In genomic region chr2:53941749-53942148, GRCh38 we compare ENCODE assay signal across 16 cellular contexts. TPM values are rescaled to one million over a fixed set of nuclear protein-coding genes. Genes with fewer than 3 reads are reported as not detected.
DNase-seq lines count a peak whose midpoint lies in the region; ATAC-seq and TF ChIP-seq lines count a peak whose summit lies in the region.
"Had no signal": no experiment of that assay in that cellular context is flagged by ENCODE, and none has a peak within 500 bp of the region (broad histone marks: within the 10 kb centered on the region; RNA-seq: fewer than 3 reads in every experiment).

No MANE protein-coding gene starts in this region.

- no peaks in the 10 kb centered on the region for H3K9me3 Mint-ChIP-seq in activated naive CD4-positive, alpha-beta T cell treated with anti-CD3 and anti-CD28 coated beads, Interleukin-2, amount 50 U/mL, for 72 hours
- H3K9me3 Mint-ChIP-seq: activated T-cell treated with anti-CD3 and anti-CD28 coated beads, Interleukin-2, amount 50 U/mL, for 4 hours; central memory CD8-positive, alpha-beta T cell had no signal

- no peak overlapping the region for H3K27ac Mint-ChIP-seq in activated naive CD4-positive, alpha-beta T cell treated with anti-CD3 and anti-CD28 coated beads, Interleukin-2, amount 50 U/mL, for 72 hours

- TF ChIP-seq CTCF in A673 (conservative IDR thresholded peaks at IDR 0.05; ENCODE audit: low read depth, low read length) = no peak

- BruUV-seq in A673 (replicated peaks; lab: Mats Ljungman, UMichigan) = no TSS peak

- H3K27ac ChIP-seq in A673 (ENCODE audit: low read depth, low read length, poor library complexity, severe bottlenecking) = peak overlapping the region; percentile 0
- H3K27ac ChIP-seq: thoracic aorta had no signal

- peak; percentile 73 for DNase-seq in A673 (ENCODE audit: low spot score)
- no peak for DNase-seq in cerebellar nuclear complex (lab: John Stamatoyannopoulos, UW)
- no peak for DNase-seq in activated naive CD4-positive, alpha-beta T cell treated with anti-CD3 and anti-CD28 coated beads, Interleukin-2, amount 50 U/mL, for 72 hours (ENCODE audit: low spot score in 2 of 2)
- DNase-seq: 8988T; activated CD4-positive, alpha-beta T cell treated with anti-CD3 and anti-CD28 coated beads for 1 hour; activated T-cell treated with anti-CD3 and anti-CD28 coated beads, Interleukin-2, amount 50 U/mL, for 4 hours; COR-L47; NCI-H2227 treated with DMSO at 0.1 percent for 48 hours; stimulated activated CD4-positive, alpha-beta T cell treated with anti-CD3 and anti-CD28 coated beads, Interleukin-15, amount 100 ng/mL, for 24 hours had no signal

- H3K36me3 ChIP-seq in A673 (ENCODE audit: insufficient read depth, low read length, poor library complexity, severe bottlenecking) = peaks cover 19% of the 10 kb centered on the region

- H3K4me1 ChIP-seq in A673 (ENCODE audit: insufficient read depth, low read length, poor library complexity, severe bottlenecking) = peaks cover 28% of the 10 kb centered on the region

- ATAC-seq in GM19043 (IDR thresholded peaks at IDR 0.05; ENCODE audit: low read depth, unreplicated experiment) (peak; percentile 68), HG02588 (IDR thresholded peaks at IDR 0.05; ENCODE audit: unreplicated experiment) (peak; percentile 52), HG03432 (IDR thresholded peaks at IDR 0.05; ENCODE audit: unreplicated experiment) (peak; percentile 77), HG03439 (IDR thresholded peaks at IDR 0.05; ENCODE audit: unreplicated experiment) (no peak), GM18517 (IDR thresholded peaks at IDR 0.05; ENCODE audit: unreplicated experiment) (no peak)
- ATAC-seq in activated naive CD4-positive, alpha-beta T cell treated with anti-CD3 and anti-CD28 coated beads, Interleukin-2, amount 50 U/mL, for 72 hours = no peak
- ATAC-seq: activated T-cell treated with anti-CD3 and anti-CD28 coated beads, Interleukin-2, amount 50 U/mL, for 4 hours had no signal

- intact Hi-C loops in A673 (cut with micrococcal nuclease; ENCODE audit: unreplicated experiment) = no loop called here

- no peaks in the 10 kb centered on the region for H3K27me3 ChIP-seq in A673 (replicated peaks; ENCODE audit: insufficient read depth, low read depth, low read length, poor library complexity)

- POLR2A ChIA-PET in A673 (lab: Charles Lee; ENCODE audit: low non-redundant PET) = no interaction called here

- no peak overlapping the region for H3K4me3 ChIP-seq in A673 (ENCODE audit: low read depth, low read length, poor library complexity, severe bottlenecking)
- H3K4me3 ChIP-seq: thoracic aorta had no signal

- CTCF ChIA-PET in A673 (lab: Charles Lee) = no interaction called here

- peaks cover 0 to 11% of the 10 kb centered on the region in 2 donors for H3K36me3 Mint-ChIP-seq in activated naive CD4-positive, alpha-beta T cell treated with anti-CD3 and anti-CD28 coated beads, Interleukin-2, amount 50 U/mL, for 72 hours

- H3K9me3 ChIP-seq in A673 (ENCODE audit: low read depth, low read length, poor library complexity, severe bottlenecking) = no peaks in the 10 kb centered on the region
- H3K9me3 ChIP-seq: thoracic aorta had no signal

RNA-seq across cellular contexts. Expression of gene PSME4, which starts 29.0 kb away (rescaled TPM):
- total RNA-seq in A673 (2021) = 91.0 and 97.6 TPM in 2 replicates
- total RNA-seq in activated naive CD4-positive, alpha-beta T cell treated with anti-CD3 and anti-CD28 coated beads, Interleukin-2, amount 50 U/mL, for 72 hours = 10 to 100 TPM; 28.1 to 63.0 TPM

Comparison
In these comparisons a context has a peak if more than half of its experiments do, and no peak if none do; other contexts are left out.
1. ATAC-seq: peak in GM19043 (single experiment), HG02588 (single experiment) and HG03432 (single experiment); none in HG03439 (single experiment), GM18517 (single experiment) and activated naive CD4-positive, alpha-beta T cell treated with anti-CD3 and anti-CD28 coated beads, Interleukin-2, amount 50 U/mL, for 72 hours (0 of 2).